In genomic region chr21:41673596-41674335, GRCh38 we compare ENCODE assay signal across 1 cellular context.
TF ChIP-seq lines count a peak whose summit lies in the region.

No MANE protein-coding gene starts in this region.

TF ChIP-seq in GM23338, 12 proteins besides CTCF, POLR2A, EP300 and RAD21 (continued from another document):
- no peak for TF ChIP-seq ETS1 (IDR thresholded peaks at IDR 0.05)
- no peak for TF ChIP-seq NANOG (IDR thresholded peaks at IDR 0.05; ENCODE audit: borderline replicate concordance)
- TF ChIP-seq, protein P1, sequence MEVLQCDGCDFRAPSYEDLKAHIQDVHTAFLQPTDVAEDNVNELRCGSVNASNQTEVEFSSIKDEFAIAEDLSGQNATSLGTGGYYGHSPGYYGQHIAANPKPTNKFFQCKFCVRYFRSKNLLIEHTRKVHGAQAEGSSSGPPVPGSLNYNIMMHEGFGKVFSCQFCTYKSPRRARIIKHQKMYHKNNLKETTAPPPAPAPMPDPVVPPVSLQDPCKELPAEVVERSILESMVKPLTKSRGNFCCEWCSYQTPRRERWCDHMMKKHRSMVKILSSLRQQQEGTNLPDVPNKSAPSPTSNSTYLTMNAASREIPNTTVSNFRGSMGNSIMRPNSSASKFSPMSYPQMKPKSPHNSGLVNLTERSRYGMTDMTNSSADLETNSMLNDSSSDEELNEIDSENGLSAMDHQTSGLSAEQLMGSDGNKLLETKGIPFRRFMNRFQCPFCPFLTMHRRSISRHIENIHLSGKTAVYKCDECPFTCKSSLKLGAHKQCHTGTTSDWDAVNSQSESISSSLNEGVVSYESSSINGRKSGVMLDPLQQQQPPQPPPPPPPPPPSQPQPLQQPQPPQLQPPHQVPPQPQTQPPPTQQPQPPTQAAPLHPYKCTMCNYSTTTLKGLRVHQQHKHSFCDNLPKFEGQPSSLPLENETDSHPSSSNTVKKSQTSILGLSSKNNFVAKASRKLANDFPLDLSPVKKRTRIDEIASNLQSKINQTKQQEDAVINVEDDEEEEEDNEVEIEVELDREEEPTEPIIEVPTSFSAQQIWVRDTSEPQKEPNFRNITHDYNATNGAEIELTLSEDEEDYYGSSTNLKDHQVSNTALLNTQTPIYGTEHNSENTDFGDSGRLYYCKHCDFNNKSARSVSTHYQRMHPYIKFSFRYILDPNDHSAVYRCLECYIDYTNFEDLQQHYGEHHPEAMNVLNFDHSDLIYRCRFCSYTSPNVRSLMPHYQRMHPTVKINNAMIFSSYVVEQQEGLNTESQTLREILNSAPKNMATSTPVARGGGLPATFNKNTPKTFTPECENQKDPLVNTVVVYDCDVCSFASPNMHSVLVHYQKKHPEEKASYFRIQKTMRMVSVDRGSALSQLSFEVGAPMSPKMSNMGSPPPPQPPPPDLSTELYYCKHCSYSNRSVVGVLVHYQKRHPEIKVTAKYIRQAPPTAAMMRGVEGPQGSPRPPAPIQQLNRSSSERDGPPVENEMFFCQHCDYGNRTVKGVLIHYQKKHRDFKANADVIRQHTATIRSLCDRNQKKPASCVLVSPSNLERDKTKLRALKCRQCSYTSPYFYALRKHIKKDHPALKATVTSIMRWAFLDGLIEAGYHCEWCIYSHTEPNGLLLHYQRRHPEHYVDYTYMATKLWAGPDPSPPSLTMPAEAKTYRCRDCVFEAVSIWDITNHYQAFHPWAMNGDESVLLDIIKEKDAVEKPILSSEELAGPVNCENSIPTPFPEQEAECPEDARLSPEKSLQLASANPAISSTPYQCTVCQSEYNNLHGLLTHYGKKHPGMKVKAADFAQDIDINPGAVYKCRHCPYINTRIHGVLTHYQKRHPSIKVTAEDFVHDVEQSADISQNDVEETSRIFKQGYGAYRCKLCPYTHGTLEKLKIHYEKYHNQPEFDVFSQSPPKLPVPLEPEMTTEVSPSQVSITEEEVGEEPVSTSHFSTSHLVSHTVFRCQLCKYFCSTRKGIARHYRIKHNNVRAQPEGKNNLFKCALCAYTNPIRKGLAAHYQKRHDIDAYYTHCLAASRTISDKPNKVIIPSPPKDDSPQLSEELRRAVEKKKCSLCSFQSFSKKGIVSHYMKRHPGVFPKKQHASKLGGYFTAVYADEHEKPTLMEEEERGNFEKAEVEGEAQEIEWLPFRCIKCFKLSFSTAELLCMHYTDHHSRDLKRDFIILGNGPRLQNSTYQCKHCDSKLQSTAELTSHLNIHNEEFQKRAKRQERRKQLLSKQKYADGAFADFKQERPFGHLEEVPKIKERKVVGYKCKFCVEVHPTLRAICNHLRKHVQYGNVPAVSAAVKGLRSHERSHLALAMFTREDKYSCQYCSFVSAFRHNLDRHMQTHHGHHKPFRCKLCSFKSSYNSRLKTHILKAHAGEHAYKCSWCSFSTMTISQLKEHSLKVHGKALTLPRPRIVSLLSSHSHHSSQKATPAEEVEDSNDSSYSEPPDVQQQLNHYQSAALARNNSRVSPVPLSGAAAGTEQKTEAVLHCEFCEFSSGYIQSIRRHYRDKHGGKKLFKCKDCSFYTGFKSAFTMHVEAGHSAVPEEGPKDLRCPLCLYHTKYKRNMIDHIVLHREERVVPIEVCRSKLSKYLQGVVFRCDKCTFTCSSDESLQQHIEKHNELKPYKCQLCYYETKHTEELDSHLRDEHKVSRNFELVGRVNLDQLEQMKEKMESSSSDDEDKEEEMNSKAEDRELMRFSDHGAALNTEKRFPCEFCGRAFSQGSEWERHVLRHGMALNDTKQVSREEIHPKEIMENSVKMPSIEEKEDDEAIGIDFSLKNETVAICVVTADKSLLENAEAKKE (CRISPR knock-in tag; IDR thresholded peaks at IDR 0.05): no peak
- TF ChIP-seq ZNF114 (CRISPR knock-in tag; IDR thresholded peaks at IDR 0.05): no peak
- no peak for TF ChIP-seq CREB1 (CRISPR knock-in tag; IDR thresholded peaks at IDR 0.05; ENCODE audit: low read depth)
